24 cellular contexts compared by ENCODE assay signal in the genomic region with DNA sequence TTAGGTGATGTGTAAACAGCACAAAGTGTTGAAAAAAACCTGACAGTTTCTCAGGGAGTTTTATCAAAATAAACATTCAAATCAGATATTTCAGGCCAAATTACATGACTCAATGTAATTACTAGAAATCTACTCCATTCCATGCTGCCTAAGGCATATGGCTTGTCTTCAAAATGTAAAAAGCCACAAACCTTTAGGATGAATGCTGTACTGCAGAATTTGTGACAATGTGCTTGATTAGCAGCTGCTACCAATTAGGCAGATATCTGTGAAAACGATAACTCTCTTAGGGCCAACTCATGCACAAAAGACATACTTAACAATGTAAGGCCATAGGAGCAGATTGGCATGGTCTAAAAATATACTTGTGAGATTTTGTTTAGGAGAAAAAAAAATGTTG.
"Had no signal": no experiment of that assay in that cellular context is flagged by ENCODE, and none has a peak within 500 bp of the region (broad histone marks: within the 10 kb centered on the region; RNA-seq: fewer than 3 reads in every experiment).

No MANE protein-coding gene starts in this region.

- DNase-seq: activated CD4-positive, alpha-beta T cell treated with anti-CD3 and anti-CD28 coated beads, Interleukin-2, amount 50 U/mL, for 4 hours; activated CD8-positive, alpha-beta memory T cell treated with anti-CD3 and anti-CD28 coated beads for 24 hours; activated CD8-positive, alpha-beta memory T cell treated with anti-CD3 and anti-CD28 coated beads, Interleukin-2, amount 50 U/mL, for 4 hours; activated naive CD4-positive, alpha-beta T cell; activated T-cell treated with anti-CD3 and anti-CD28 coated beads, Interleukin-2, amount 50 U/mL, for 24 hours; colonic mucosa; dorsolateral prefrontal cortex; effector memory CD8-positive, alpha-beta T cell; head of caudate nucleus; left ventricle myocardium superior; mammary epithelial cell; natural killer cell; spleen; stimulated activated CD4-positive, alpha-beta T cell treated with anti-CD3 and anti-CD28 coated beads, Interleukin-4, amount 100 ng/mL, for 1 hour; stimulated activated naive CD4-positive, alpha-beta T cell treated with Interleukin-2 at 50 U/mL for 16 hours; T1000; upper lobe of left lung had no signal

- H3K4me1 ChIP-seq: colonic mucosa, esophagus muscularis mucosa, gastroesophageal sphincter, prostate gland, right atrium auricular region, spleen, upper lobe of left lung had no signal

- H3K27me3 ChIP-seq: colonic mucosa, esophagus muscularis mucosa, gastroesophageal sphincter, right atrium auricular region, spleen, upper lobe of left lung had no signal

- H3K36me3 ChIP-seq: colonic mucosa, esophagus muscularis mucosa, gastroesophageal sphincter, prostate gland, right atrium auricular region, spleen, thoracic aorta, upper lobe of left lung had no signal

- H3K9me3 ChIP-seq: colonic mucosa, esophagus muscularis mucosa, gastroesophageal sphincter, prostate gland, right atrium auricular region, thoracic aorta, upper lobe of left lung had no signal

- FAIRE-seq: bronchial epithelial cell had no signal

- H3K27ac ChIP-seq: colonic mucosa, dorsolateral prefrontal cortex, esophagus muscularis mucosa, gastroesophageal sphincter, prostate gland, right atrium auricular region, spleen, thoracic aorta, upper lobe of left lung had no signal

- H3K4me3 ChIP-seq: colonic mucosa, dorsolateral prefrontal cortex, esophagus muscularis mucosa, gastroesophageal sphincter, prostate gland, right atrium auricular region, spleen, thoracic aorta, upper lobe of left lung had no signal

- ATAC-seq: effector memory CD8-positive, alpha-beta T cell; gastroesophageal sphincter; left ventricle myocardium superior; natural killer cell; WTC11 had no signal
